In the genomic region with DNA sequence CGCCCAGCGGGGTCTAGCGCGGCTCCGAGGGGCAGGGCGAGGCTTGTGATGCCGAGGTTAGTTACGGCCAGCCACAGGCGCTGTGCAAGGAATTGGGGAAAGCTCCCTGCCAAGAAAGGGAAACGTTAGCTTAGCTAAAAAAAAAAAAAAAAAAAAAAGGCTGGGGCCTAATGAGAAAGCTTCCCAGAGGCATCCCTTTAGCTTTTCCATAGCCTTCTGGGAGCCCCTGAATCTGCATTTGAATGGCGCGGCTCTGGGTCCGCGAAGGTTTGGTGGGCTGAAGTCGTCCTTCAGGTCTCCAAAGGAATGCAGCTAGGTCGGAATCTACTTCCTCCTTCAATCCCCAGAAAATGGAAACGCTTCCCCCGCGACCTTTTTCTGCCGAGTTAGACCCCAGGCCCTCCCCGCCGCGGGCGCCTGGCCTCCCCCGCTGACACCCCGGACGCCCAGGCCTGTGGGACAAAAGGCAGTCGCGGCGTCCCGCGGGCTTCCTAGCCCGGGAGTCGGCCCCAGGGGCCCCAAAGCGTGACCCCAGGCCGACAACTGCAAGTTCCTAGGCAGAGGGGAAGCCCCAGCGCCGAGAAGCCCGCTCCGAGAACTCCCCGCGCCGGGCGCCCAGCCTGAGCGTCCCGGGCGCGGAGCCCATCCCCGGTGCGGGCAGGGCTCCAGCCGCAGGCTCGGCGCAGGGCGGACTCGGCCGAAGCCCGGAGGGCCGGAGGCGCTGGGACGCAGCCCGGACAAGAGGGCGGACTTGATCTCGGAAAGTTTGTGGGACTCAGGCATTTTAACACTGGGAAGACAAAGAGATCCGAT, we compare ENCODE assay signal across 8 cellular contexts. TPM values are rescaled to one million over a fixed set of nuclear protein-coding genes. Genes with fewer than 3 reads are reported as not detected.
DNase-seq lines count a peak whose midpoint lies in the region; ATAC-seq and TF ChIP-seq lines count a peak whose summit lies in the region.

No MANE protein-coding gene starts in this region.

- peak; percentile 11; the same call in 1 of the 2 replicates for TF ChIP-seq RAD21 in IMR-90 (IDR thresholded peaks at IDR 0.05; ENCODE audit: low read length)

- ATAC-seq in CD4-positive, alpha-beta T cell (ENCODE audit: poor library complexity): no peak
- no peak for ATAC-seq in IMR-90 (ENCODE audit: low read depth)
- peak; percentile 44 for ATAC-seq in left lung
- no peak for ATAC-seq in HG03097 (IDR thresholded peaks at IDR 0.05; ENCODE audit: low FRiP score, unreplicated experiment)

- TF ChIP-seq POLR2A in IMR-90 (IDR thresholded peaks at IDR 0.05; ENCODE audit: low read depth, low read length) (no peak), testis (IDR thresholded peaks at IDR 0.05) (no peak)

- H3K4me3 Mint-ChIP-seq in CD4-positive, alpha-beta T cell: peak overlapping the region; percentile 59

- peak overlapping the region; percentile 84 for H4K5ac ChIP-seq in IMR-90 (ENCODE audit: low read depth, low read length)

- H3K4me3 ChIP-seq in IMR-90 (ENCODE audit: insufficient read depth, low read depth, low read length) (peak overlapping the region; percentile 89), colonic mucosa (peak overlapping the region; percentile 76), left lung (peak overlapping the region; percentile 63 to 76), testis (peak overlapping the region; percentile 80 to 86)

- H3K14ac ChIP-seq in IMR-90 (replicated peaks; ENCODE audit: low read depth, low read length): peak overlapping the region; percentile 91

- H3K36me3 Mint-ChIP-seq in CD4-positive, alpha-beta T cell (ENCODE audit: low read depth): no peaks in the 10 kb centered on the region

- POLR2A ChIA-PET in CD4-positive, alpha-beta T cell (lab: Charles Lee): no interaction called here
- POLR2A ChIA-PET in IMR-90 (lab: Charles Lee; ENCODE audit: unreplicated experiment): interaction anchor here (0.6 kb wide), 2 partner anchors 102 to 503 kb away, joined by 3 read pairs; no protein-coding TSS in a partner anchor

- H2BK5ac ChIP-seq in IMR-90 (ENCODE audit: low read depth, low read length, poor library complexity, severe bottlenecking): peak overlapping the region; percentile 90

- peaks cover 28% of the 10 kb centered on the region for H3K4me1 Mint-ChIP-seq in CD4-positive, alpha-beta T cell (ENCODE audit: low read depth)

- peaks cover 47% of the 10 kb centered on the region for H4K20me1 ChIP-seq in IMR-90 (ENCODE audit: insufficient read depth, low read length)

- BruUV-seq in IMR-90 (replicated peaks; lab: Mats Ljungman, UMichigan): no TSS peak

- WGBS in IMR-90 (ENCODE audit: extremely low coverage in 2 of 2, insufficient read length in 1 of 2), 2 experiments: 2% methylated on average over 38 of the region's 64 CpGs; no CpG with 5 or more reads in 1 of the 2 experiments
- WGBS in testis, 2 donors: 0 to 1% methylated on average over 31 to 61 of the region's 64 CpGs

- H3K27ac ChIP-seq in CD4-positive, alpha-beta T cell (ENCODE audit: low read depth, low read length): no peak overlapping the region
- H3K27ac ChIP-seq in IMR-90 (ENCODE audit: insufficient read depth, low read length): peak overlapping the region; percentile 97
- peak overlapping the region; percentile 92 for H3K27ac ChIP-seq in colonic mucosa
- H3K27ac ChIP-seq in left lung: peak overlapping the region; percentile 74 to 90
- H3K27ac ChIP-seq in testis: peak overlapping the region; percentile 84 to 92

- dilution Hi-C loops in IMR-90 (cut with HindIII; ENCODE audit: low sequenced_read_pairs, unreplicated experiment): no loop called here

- H3K27me3 Mint-ChIP-seq in CD4-positive, alpha-beta T cell: peaks cover 44% of the 10 kb centered on the region

- H2AFZ ChIP-seq in IMR-90 (replicated peaks; ENCODE audit: low read length, poor library complexity): peak overlapping the region; percentile 88

- no peaks in the 10 kb centered on the region for H3K9me3 ChIP-seq in CD4-positive, alpha-beta T cell (ENCODE audit: control insufficient read depth, low read length)
- H3K9me3 ChIP-seq in IMR-90 (ENCODE audit: control insufficient read depth, insufficient read depth, low read length) (peaks cover 4% of the 10 kb centered on the region; the same call in 1 of the 2 replicates), colonic mucosa (no peaks in the 10 kb centered on the region), left lung (peaks cover 0 to 14% of the 10 kb centered on the region in 2 donors), testis (no peaks in the 10 kb centered on the region)

- peak overlapping the region; percentile 76 for H2AK9ac ChIP-seq in IMR-90 (replicated peaks; ENCODE audit: low read depth, low read length, poor library complexity)

- H3K18ac ChIP-seq in IMR-90 (ENCODE audit: low read depth, low read length): peak overlapping the region; percentile 90

- H2AK5ac ChIP-seq in IMR-90 (ENCODE audit: low read depth, low read length): peak overlapping the region; percentile 36; the same call in 1 of the 2 replicates

- peak overlapping the region; percentile 64 for H2BK120ac ChIP-seq in IMR-90 (ENCODE audit: low read depth, low read length)

- in situ Hi-C loops in IMR-90 (cut with MboI; ENCODE audit: low sequenced_read_pairs): loop anchor here (10.0 kb wide), 1 partner anchor 881 kb away; no protein-coding TSS in a partner anchor

- H3K56ac ChIP-seq in IMR-90 (ENCODE audit: extremely low read depth, insufficient read depth, low read length): peak overlapping the region; percentile 95

- peaks cover 64% of the 10 kb centered on the region for H3K27me3 ChIP-seq in CD4-positive, alpha-beta T cell (ENCODE audit: control insufficient read depth, insufficient read depth, low read length)
- no peaks in the 10 kb centered on the region for H3K27me3 ChIP-seq in IMR-90 (ENCODE audit: control insufficient read depth, insufficient read depth, low read length)
- no peaks in the 10 kb centered on the region for H3K27me3 ChIP-seq in colonic mucosa
- peaks cover 0 to 78% of the 10 kb centered on the region in 2 donors for H3K27me3 ChIP-seq in left lung
- no peaks in the 10 kb centered on the region for H3K27me3 ChIP-seq in testis

- peak overlapping the region; percentile 96 for H3K4ac ChIP-seq in IMR-90 (ENCODE audit: low read depth, low read length)

- H2BK15ac ChIP-seq in IMR-90 (ENCODE audit: low read depth, low read length): peak overlapping the region; percentile 18; the same call in 1 of the 3 replicates

- H3K36me3 ChIP-seq in IMR-90 (ENCODE audit: control insufficient read depth, insufficient read depth, low read length) (peaks cover 8% of the 10 kb centered on the region), colonic mucosa (no peaks in the 10 kb centered on the region), left lung (no peaks in the 10 kb centered on the region), testis (ENCODE audit: low read depth, missing control alignments) (no peaks in the 10 kb centered on the region)

- no peak overlapping the region for H3K27ac Mint-ChIP-seq in CD4-positive, alpha-beta T cell

- peak overlapping the region; percentile 90 for H4K91ac ChIP-seq in IMR-90 (ENCODE audit: insufficient read depth, low read depth, low read length)

- TF ChIP-seq CTCF in CD4-positive, alpha-beta T cell (IDR thresholded peaks at IDR 0.05): no peak
- TF ChIP-seq CTCF in IMR-90 (conservative IDR thresholded peaks at IDR 0.05; ENCODE audit: low read depth, low read length) (no peak), colonic mucosa (IDR thresholded peaks at IDR 0.05) (no peak), left lung (IDR thresholded peaks at IDR 0.05) (no peak), testis (IDR thresholded peaks at IDR 0.05) (no peak)

- H3K4me1 ChIP-seq in IMR-90 (ENCODE audit: control insufficient read depth, insufficient read depth, low read length): peaks cover 12% of the 10 kb centered on the region
- no peaks in the 10 kb centered on the region for H3K4me1 ChIP-seq in colonic mucosa
- peaks cover 0 to 15% of the 10 kb centered on the region in 2 donors for H3K4me1 ChIP-seq in left lung
- H3K4me1 ChIP-seq in testis: peaks cover 21% of the 10 kb centered on the region

- peaks cover 3% of the 10 kb centered on the region for H3K9me3 Mint-ChIP-seq in CD4-positive, alpha-beta T cell

- H3K4me2 ChIP-seq in IMR-90 (ENCODE audit: low read depth, low read length): peak overlapping the region; percentile 89

- peak overlapping the region; percentile 89 for H3K23ac ChIP-seq in IMR-90 (ENCODE audit: low read depth, low read length)

- DNase-seq in CD4-positive, alpha-beta T cell: no peak
- DNase-seq in IMR-90 (peak; percentile 49), colonic mucosa (peak; percentile 50), left lung (peak; percentile 41 to 80), testis (peak; percentile 49), NCI-H446 treated with DMSO at 0.1 percent for 48 hours (lab: John Stamatoyannopoulos, UW) (no peak), NCI-H226 (no peak)

- CTCF ChIA-PET in CD4-positive, alpha-beta T cell (lab: Charles Lee): no interaction called here
- CTCF ChIA-PET in IMR-90 (lab: Yijun Ruan, JAX): no interaction called here

- H3K9me1 ChIP-seq in IMR-90 (ENCODE audit: insufficient read depth, low read length): 0 out of 2 replicates have a peak, but pooled peaks cover 8% of the 10 kb centered on the region

- intact Hi-C loops in CD4-positive, alpha-beta T cell (cut with DNase I, micrococcal nuclease): no loop called here
- intact Hi-C loops in IMR-90 (cut with micrococcal nuclease) (loop anchor here (1.0 to 10.0 kb wide), 8 partner anchors 47 to 1181 kb away; no protein-coding TSS in a partner anchor), colonic mucosa (cut with DNase I) (loop anchor here (5.0 kb wide), 1 partner anchor 57 kb away; no protein-coding TSS in a partner anchor), left lung (cut with DNase I) (loop anchor here in 1 of 2 donors (10.0 kb wide), 1 partner anchor 211 kb away; no protein-coding TSS in a partner anchor), testis (cut with DNase I; ENCODE audit: low total_unique reads) (loop anchor here (10.0 kb wide), 1 partner anchor 49 kb away; no protein-coding TSS in a partner anchor)

- peaks cover 0 to 28% of the 10 kb centered on the region in 2 experiments; a peak in 3 of 4 replicates for H3K79me1 ChIP-seq in IMR-90 (ENCODE audit: low read depth in 1 of 2, low read length in 2 of 2)

- H3K9ac ChIP-seq in IMR-90 (ENCODE audit: low read depth, low read length): peak overlapping the region; percentile 100
- H3K9ac ChIP-seq in colonic mucosa (ENCODE audit: low read depth in 2 of 2, low read length in 2 of 2): peak overlapping the region; percentile 80 to 98

- H2BK20ac ChIP-seq in IMR-90 (ENCODE audit: low read depth, low read length): peak overlapping the region; percentile 28

- H4K8ac ChIP-seq in IMR-90 (ENCODE audit: low read depth in 2 of 2, low read length in 2 of 2): peak overlapping the region; percentile 43 to 74

TF ChIP-seq in IMR-90, 13 proteins besides CTCF, POLR2A, EP300 and RAD21 (continues in another document):
- no peak for TF ChIP-seq RFX5 (IDR thresholded peaks at IDR 0.05; ENCODE audit: low read depth, low read length)

RNA-seq across cellular contexts. Expression of gene FAT1, which starts 0.6 kb away (rescaled TPM):
- total RNA-seq in CD4-positive, alpha-beta T cell: under 1 TPM in 1 of 2 experiments, not detected in 1; 0.03 TPM
- 464 and 519 TPM in 2 replicates for total RNA-seq in IMR-90 (2012; rRNA removed)
- polyA plus RNA-seq in IMR-90 (2012; rRNA removed): 156 and 171 TPM in 2 replicates
- 126 and 202 TPM in 2 replicates for polyA plus RNA-seq in IMR-90 (2012; cell fraction: cytosol; rRNA removed)
- 206 and 325 TPM in 2 replicates for polyA plus RNA-seq in IMR-90 (2012; cell fraction: nucleus; rRNA removed; ENCODE audit: low replicate concordance)
- 100 to 1,000 TPM; 243 to 300 TPM for total RNA-seq in colonic mucosa
- total RNA-seq in left lung: 100 to 1,000 TPM in 1 of 2 donors, 10 to 100 TPM in 1; 70.3 to 131 TPM
- 100 to 1,000 TPM; 118 to 157 TPM for total RNA-seq in testis
- polyA plus RNA-seq in testis (ENCODE audit: insufficient read depth, low read depth, low replicate concordance): 51.5 TPM

Comparison
In these comparisons a context has a peak if more than half of its experiments do, and no peak if none do; other contexts are left out.
1. DNase-seq: peak in IMR-90 (single experiment), colonic mucosa (single experiment), left lung (2 of 2) and testis (single experiment); none in CD4-positive, alpha-beta T cell (0 of 10), NCI-H446 treated with DMSO at 0.1 percent for 48 hours (single experiment) and NCI-H226 (single experiment).
2. RNA of gene FAT1, which starts 0.6 kb away (total RNA-seq): 464 to 519 TPM in IMR-90, 243 to 300 TPM in colonic mucosa, 118 to 157 TPM in testis and 70.3 to 131 TPM in left lung; 0.03 TPM in CD4-positive, alpha-beta T cell; every median in the first group is over 10 times any median in the second.
3. intact Hi-C loops: an anchor here in IMR-90 (1.0 to 10.0 kb wide), colonic mucosa (5.0 kb wide) and testis (10.0 kb wide); none called in CD4-positive, alpha-beta T cell.
4. Peak in every context shown above with its lines, with median percentiles within 50 percentile points of each other: H3K4me3 ChIP-seq.